In genomic region chr19:29810504-29810871, GRCh38 we compare ENCODE assay signal across 9 cellular contexts. TPM values are rescaled to one million over a fixed set of nuclear protein-coding genes. Genes with fewer than 3 reads are reported as not detected.
DNase-seq lines count a peak whose midpoint lies in the region; ATAC-seq and TF ChIP-seq lines count a peak whose summit lies in the region.
"Had no signal": no experiment of that assay in that cellular context is flagged by ENCODE, and none has a peak within 500 bp of the region (broad histone marks: within the 10 kb centered on the region; RNA-seq: fewer than 3 reads in every experiment).

No MANE protein-coding gene starts in this region.

- no peak overlapping the region for H3K56ac ChIP-seq in IMR-90 (ENCODE audit: extremely low read depth, insufficient read depth, low read length)

- H3K23ac ChIP-seq in IMR-90 (ENCODE audit: low read depth, low read length): no peak overlapping the region

- no peak overlapping the region for H2BK20ac ChIP-seq in IMR-90 (ENCODE audit: low read depth, low read length)

- no peak overlapping the region for H2AK5ac ChIP-seq in IMR-90 (ENCODE audit: low read depth, low read length)

- TF ChIP-seq CTCF in DND-41 (IDR thresholded peaks at IDR 0.05; ENCODE audit: borderline replicate concordance, extremely low read depth, low read length, poor library complexity, severe bottlenecking): no peak
- no peak for TF ChIP-seq CTCF in IMR-90 (conservative IDR thresholded peaks at IDR 0.05; ENCODE audit: low read depth, low read length)
- no peak for TF ChIP-seq CTCF in lung (IDR thresholded peaks at IDR 0.05; ENCODE audit: control extremely low read depth, extremely low read depth)
- no peak for TF ChIP-seq CTCF in Peyer's patch (IDR thresholded peaks at IDR 0.05)

- peak overlapping the region; percentile 76 to 94 for H3K27ac Mint-ChIP-seq in activated naive CD4-positive, alpha-beta T cell treated with anti-CD3 and anti-CD28 coated beads, Interleukin-2, amount 50 U/mL, for 72 hours

- H2AFZ ChIP-seq in DND-41 (ENCODE audit: low read depth, low read length) (peak overlapping the region; percentile 67), IMR-90 (replicated peaks; ENCODE audit: low read length, poor library complexity) (no peak overlapping the region)

- H3K9me3 ChIP-seq in DND-41 (ENCODE audit: insufficient read depth, low read length, severe bottlenecking) (no peaks in the 10 kb centered on the region), IMR-90 (ENCODE audit: control insufficient read depth, insufficient read depth, low read length) (no peaks in the 10 kb centered on the region), lung (ENCODE audit: control insufficient read depth in 2 of 2, insufficient read depth in 1 of 2, low read length in 1 of 2) (peaks cover 0 to 3% of the 10 kb centered on the region in 2 donors), Peyer's patch (no peaks in the 10 kb centered on the region)
- H3K9me3 ChIP-seq: right lobe of liver had no signal

- no peak overlapping the region for H2BK15ac ChIP-seq in IMR-90 (ENCODE audit: low read depth, low read length)

- no peaks in the 10 kb centered on the region for H3K27me3 ChIP-seq in DND-41 (ENCODE audit: insufficient read depth, low read length, poor library complexity)
- H3K27me3 ChIP-seq in IMR-90 (ENCODE audit: control insufficient read depth, insufficient read depth, low read length): no peaks in the 10 kb centered on the region
- no peaks in the 10 kb centered on the region for H3K27me3 ChIP-seq in lung (ENCODE audit: control insufficient read depth, insufficient read depth)
- H3K27me3 ChIP-seq in Peyer's patch: no peaks in the 10 kb centered on the region
- H3K27me3 ChIP-seq: right lobe of liver had no signal

- H3K9ac ChIP-seq in DND-41 (ENCODE audit: low read depth, low read length) (peak overlapping the region; percentile 68), IMR-90 (ENCODE audit: low read depth, low read length) (no peak overlapping the region)

- TF ChIP-seq RAD21 in IMR-90 (IDR thresholded peaks at IDR 0.05; ENCODE audit: low read length): no peak

- BruUV-seq in IMR-90 (replicated peaks; lab: Mats Ljungman, UMichigan): no TSS peak

- H3K4me3 ChIP-seq in DND-41 (ENCODE audit: low read depth in 1 of 2, low read length in 2 of 2) (peak overlapping the region in 1 of 2 experiments; percentile 71; a peak in 2 of 4 replicates), IMR-90 (ENCODE audit: insufficient read depth, low read depth, low read length) (no peak overlapping the region), lung (no peak overlapping the region), Peyer's patch (no peak overlapping the region)

- H4K8ac ChIP-seq in IMR-90 (ENCODE audit: low read depth in 2 of 2, low read length in 2 of 2): no peak overlapping the region

- peaks cover 13 to 28% of the 10 kb centered on the region in 2 donors for H3K36me3 Mint-ChIP-seq in activated naive CD4-positive, alpha-beta T cell treated with anti-CD3 and anti-CD28 coated beads, Interleukin-2, amount 50 U/mL, for 72 hours

- no peak overlapping the region for H3K14ac ChIP-seq in IMR-90 (replicated peaks; ENCODE audit: low read depth, low read length)

- dilution Hi-C loops in IMR-90 (cut with HindIII; ENCODE audit: low sequenced_read_pairs, unreplicated experiment): no loop called here

- WGBS in IMR-90 (ENCODE audit: extremely low coverage in 2 of 2, insufficient read length in 1 of 2), 2 experiments: no CpG with 5 or more reads among the region's 4 CpGs
- WGBS in lung, 2 donors: 85 to 96% methylated on average over 4 of the region's 4 CpGs

- H3K36me3 ChIP-seq in DND-41 (ENCODE audit: insufficient read depth, low read length) (peaks cover 11% of the 10 kb centered on the region; the same call in 1 of the 2 replicates), IMR-90 (ENCODE audit: control insufficient read depth, insufficient read depth, low read length) (no peaks in the 10 kb centered on the region), lung (ENCODE audit: control insufficient read depth in 2 of 2, insufficient read depth in 2 of 2, low read length in 2 of 2) (no peaks in the 10 kb centered on the region), Peyer's patch (no peaks in the 10 kb centered on the region)
- H3K36me3 ChIP-seq: right lobe of liver had no signal

- DNase-seq in DND-41 (no peak), IMR-90 (peak; percentile 33), lung (ENCODE audit: low spot score) (no peak), hippocampal formation (lab: John Stamatoyannopoulos, UW) (no peak), Peyer's patch (no peak)
- DNase-seq in activated naive CD4-positive, alpha-beta T cell treated with anti-CD3 and anti-CD28 coated beads, Interleukin-2, amount 50 U/mL, for 72 hours (ENCODE audit: low spot score in 2 of 2): no peak

- H3K9me3 Mint-ChIP-seq in activated naive CD4-positive, alpha-beta T cell treated with anti-CD3 and anti-CD28 coated beads, Interleukin-2, amount 50 U/mL, for 72 hours: no peaks in the 10 kb centered on the region

- CTCF ChIA-PET in IMR-90 (lab: Yijun Ruan, JAX): no interaction called here

- H3K27ac ChIP-seq in DND-41 (ENCODE audit: low read length) (peak overlapping the region; percentile 78), IMR-90 (ENCODE audit: insufficient read depth, low read length) (no peak overlapping the region), lung (ENCODE audit: low read depth in 1 of 2, low read length in 1 of 2) (peak overlapping the region; percentile 44 to 49), Peyer's patch (peak overlapping the region in 2 of 4 donors; percentile 77)

- intact Hi-C loops in IMR-90 (cut with micrococcal nuclease): loop anchor here (2.0 kb wide), 1 partner anchor 34 kb away; no protein-coding TSS in a partner anchor

- H3K4me2 ChIP-seq in DND-41 (ENCODE audit: insufficient read depth, low read length): peak overlapping the region; percentile 73
- no peak overlapping the region for H3K4me2 ChIP-seq in IMR-90 (ENCODE audit: low read depth, low read length)

- no peak for TF ChIP-seq POLR2A in IMR-90 (IDR thresholded peaks at IDR 0.05; ENCODE audit: low read depth, low read length)
- no peak for TF ChIP-seq POLR2A in GM18505 (IDR thresholded peaks at IDR 0.05; ENCODE audit: borderline replicate concordance, extremely low read depth, insufficient read depth, insufficient read length)
- no peak for TF ChIP-seq POLR2A in Peyer's patch (IDR thresholded peaks at IDR 0.05)

- no peaks in the 10 kb centered on the region; the same call in 1 of the 2 replicates for H3K9me1 ChIP-seq in IMR-90 (ENCODE audit: insufficient read depth, low read length)

- H2AK9ac ChIP-seq in IMR-90 (replicated peaks; ENCODE audit: low read depth, low read length, poor library complexity): peak overlapping the region; percentile 45

- no peaks in the 10 kb centered on the region for H3K79me1 ChIP-seq in IMR-90 (ENCODE audit: low read depth in 1 of 2, low read length in 2 of 2)

- no peak for ATAC-seq in DND-41 (ENCODE audit: insufficient read depth, low read depth)
- ATAC-seq in IMR-90 (ENCODE audit: low read depth): no peak
- ATAC-seq in activated naive CD4-positive, alpha-beta T cell treated with anti-CD3 and anti-CD28 coated beads, Interleukin-2, amount 50 U/mL, for 72 hours: no peak
- ATAC-seq in lung (ENCODE audit: insufficient read depth, low FRiP score): no peak
- no peak for ATAC-seq in GM18505 (IDR thresholded peaks at IDR 0.05; ENCODE audit: unreplicated experiment)
- no peak for ATAC-seq in HG03342 (IDR thresholded peaks at IDR 0.05; ENCODE audit: unreplicated experiment)

- H4K91ac ChIP-seq in IMR-90 (ENCODE audit: insufficient read depth, low read depth, low read length): no peak overlapping the region

- H3K4ac ChIP-seq in IMR-90 (ENCODE audit: low read depth, low read length): no peak overlapping the region

- no peak overlapping the region for H2BK5ac ChIP-seq in IMR-90 (ENCODE audit: low read depth, low read length, poor library complexity, severe bottlenecking)

- H3K4me1 ChIP-seq in DND-41 (ENCODE audit: insufficient read depth, low read length) (peaks cover 22% of the 10 kb centered on the region), IMR-90 (ENCODE audit: control insufficient read depth, insufficient read depth, low read length) (no peaks in the 10 kb centered on the region), lung (ENCODE audit: control insufficient read depth in 2 of 2, insufficient read depth in 2 of 2, low read length in 2 of 2) (peaks cover 3 to 9% of the 10 kb centered on the region in 2 donors), Peyer's patch (peaks cover 0 to 5% (median 0%) of the 10 kb centered on the region in 4 donors)
- H3K4me1 ChIP-seq: right lobe of liver had no signal

- H2BK120ac ChIP-seq in IMR-90 (ENCODE audit: low read depth, low read length): no peak overlapping the region

- H4K20me1 ChIP-seq in DND-41 (ENCODE audit: insufficient read depth, low read length) (no peaks in the 10 kb centered on the region), IMR-90 (ENCODE audit: insufficient read depth, low read length) (no peaks in the 10 kb centered on the region)

- POLR2A ChIA-PET in IMR-90 (lab: Charles Lee; ENCODE audit: unreplicated experiment): no interaction called here

- no peak overlapping the region for H3K18ac ChIP-seq in IMR-90 (ENCODE audit: low read depth, low read length)

- in situ Hi-C loops in IMR-90 (cut with MboI; ENCODE audit: low sequenced_read_pairs): loop anchor here (5.0 kb wide), 1 partner anchor 37 kb away; no protein-coding TSS in a partner anchor

- H3K79me2 ChIP-seq in DND-41 (ENCODE audit: insufficient read depth, low read length): no peaks in the 10 kb centered on the region

- no peak overlapping the region for H4K5ac ChIP-seq in IMR-90 (ENCODE audit: low read depth, low read length)

TF ChIP-seq in IMR-90, 13 proteins besides CTCF, POLR2A, EP300 and RAD21:
- TF ChIP-seq CEBPB (IDR thresholded peaks at IDR 0.05; ENCODE audit: low read depth, low read length): no peak

RNA-seq across cellular contexts. Expression of gene CCNE1, which starts 1.3 kb away (rescaled TPM):
- total RNA-seq in IMR-90 (2012; rRNA removed) (6.8 and 11.4 TPM in 2 replicates), lung (1 to 10 TPM in 1 of 2 donors, under 1 TPM in 1; 0.97 to 1.9 TPM), Peyer's patch (1 to 10 TPM; 1.8 to 5.9 (median 2.2) TPM)
- polyA plus RNA-seq in IMR-90 (2012; rRNA removed) (7.0 and 7.4 TPM in 2 replicates), lung (1 to 10 TPM; 1.2 to 1.7 TPM)
- 2.8 and 3.4 TPM in 2 replicates for polyA plus RNA-seq in IMR-90 (2012; cell fraction: cytosol; rRNA removed)
- polyA plus RNA-seq in IMR-90 (2012; cell fraction: nucleus; rRNA removed; ENCODE audit: low replicate concordance): 5.9 and 12.5 TPM in 2 replicates
- 10 to 100 TPM; 43.5 to 48.6 TPM for total RNA-seq in activated naive CD4-positive, alpha-beta T cell treated with anti-CD3 and anti-CD28 coated beads, Interleukin-2, amount 50 U/mL, for 72 hours
